In the genomic region with DNA sequence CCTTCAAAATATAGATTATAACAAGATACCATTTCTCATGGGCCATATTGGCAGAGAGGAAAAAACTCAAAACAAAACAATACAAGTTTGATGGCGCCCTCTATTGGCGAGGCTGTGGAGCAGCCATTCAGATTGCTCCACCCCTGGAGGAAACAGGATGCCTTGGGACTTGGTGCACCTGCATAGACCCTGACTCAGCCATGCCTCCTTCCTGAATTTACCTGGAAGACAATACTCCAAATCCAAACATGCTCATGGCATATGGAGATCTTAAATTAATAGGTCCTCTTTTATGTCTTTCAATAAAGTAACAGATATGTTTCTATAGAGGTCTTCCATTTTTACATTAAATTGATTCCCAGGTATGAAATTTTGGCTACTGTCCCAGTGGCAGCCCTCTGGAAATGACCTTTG, we compare ENCODE assay signal across 8 cellular contexts.
DNase-seq lines count a peak whose midpoint lies in the region; ATAC-seq, FAIRE-seq and TF ChIP-seq lines count a peak whose summit lies in the region.

No MANE protein-coding gene starts in this region.

- H3K27me3 Mint-ChIP-seq in activated naive CD8-positive, alpha-beta T cell treated with anti-CD3 and anti-CD28 coated beads, Interleukin-2, amount 10 ng/mL, durations not matched to agents 7 days and 5 days, result no peaks in the 10 kb centered on the region

- ATAC-seq in activated naive CD8-positive, alpha-beta T cell treated with anti-CD3 and anti-CD28 coated beads, Interleukin-2, amount 10 ng/mL, durations not matched to agents 7 days and 5 days (ENCODE audit: low read depth), result peak; percentile 62
- ATAC-seq in HG03565 (IDR thresholded peaks at IDR 0.05; ENCODE audit: unreplicated experiment) (no peak), GM21526 (IDR thresholded peaks at IDR 0.05; ENCODE audit: low FRiP score, unreplicated experiment) (no peak)

- FAIRE-seq in kidney (lab: Jason Lieb, UNC), result no peak

- peak; percentile 83 for TF ChIP-seq CTCF in GM10248 (IDR thresholded peaks at IDR 0.05; ENCODE audit: control extremely low read depth, extremely low read depth, low read depth, missing control alignments)
- peak; percentile 59 for TF ChIP-seq CTCF in kidney (IDR thresholded peaks at IDR 0.05; ENCODE audit: borderline replicate concordance, extremely low read depth, insufficient read depth)

- no peaks in the 10 kb centered on the region for H3K9me3 ChIP-seq in kidney (ENCODE audit: control insufficient read depth in 1 of 2, low read length in 2 of 2)

- no peaks in the 10 kb centered on the region for H3K36me3 ChIP-seq in kidney (ENCODE audit: control insufficient read depth in 1 of 2, insufficient read depth in 2 of 2, low read length in 2 of 2)

- no peak overlapping the region for H3K9ac ChIP-seq in kidney (ENCODE audit: low read length in 2 of 2)

- POLR2A ChIA-PET in GM10248 (lab: Yijun Ruan, JAX), result no interaction called here
- POLR2A ChIA-PET in activated naive CD8-positive, alpha-beta T cell treated with anti-CD3 and anti-CD28 coated beads, Interleukin-2, amount 10 ng/mL, durations not matched to agents 7 days and 5 days (lab: Charles Lee), result interaction anchor here (1.0 to 1.3 kb wide), 2 partner anchors 38 to 40 kb away, joined by 3 to 6 read pairs; no protein-coding TSS in a partner anchor

- H3K27ac Mint-ChIP-seq in activated naive CD8-positive, alpha-beta T cell treated with anti-CD3 and anti-CD28 coated beads, Interleukin-2, amount 10 ng/mL, durations not matched to agents 7 days and 5 days, result no peak overlapping the region

- CTCF ChIA-PET in GM10248 (lab: Yijun Ruan, JAX), result interaction anchor here (1.3 to 1.5 kb wide), 2 partner anchors 10 to 27 kb away, joined by 3 to 4 read pairs; no protein-coding TSS in a partner anchor

- intact Hi-C loops in kidney (cut with DNase I), result no loop called here

- H3K36me3 Mint-ChIP-seq in activated naive CD8-positive, alpha-beta T cell treated with anti-CD3 and anti-CD28 coated beads, Interleukin-2, amount 10 ng/mL, durations not matched to agents 7 days and 5 days, result no peaks in the 10 kb centered on the region

- no peak overlapping the region for H3K4me3 ChIP-seq in kidney (ENCODE audit: low read length in 2 of 2)

- peak; percentile 63 for DNase-seq in GM10248 (ENCODE audit: extremely low spot score)
- DNase-seq in LoVo (ENCODE audit: low spot score), result peak; percentile 36
- peak; percentile 44 for DNase-seq in SW480 (ENCODE audit: low spot score)
- peak; percentile 63 for DNase-seq in activated naive CD8-positive, alpha-beta T cell treated with anti-CD3 and anti-CD28 coated beads, Interleukin-2, amount 10 ng/mL, durations not matched to agents 7 days and 5 days
- DNase-seq in kidney, result no peak
- DNase-seq in stimulated activated CD8-positive, alpha-beta memory T cell treated with anti-CD3 and anti-CD28 coated beads, Interleukin-2, amount 100 ng/mL, for 1 hour (ENCODE audit: low read depth in 2 of 2), result peak; percentile 35 to 45

- no peak overlapping the region for H3K27ac ChIP-seq in kidney (ENCODE audit: low read depth in 2 of 2, low read length in 2 of 2)

- H3K4me1 Mint-ChIP-seq in activated naive CD8-positive, alpha-beta T cell treated with anti-CD3 and anti-CD28 coated beads, Interleukin-2, amount 10 ng/mL, durations not matched to agents 7 days and 5 days, result peaks cover 33% of the 10 kb centered on the region

- no peak overlapping the region for H3K4me3 Mint-ChIP-seq in activated naive CD8-positive, alpha-beta T cell treated with anti-CD3 and anti-CD28 coated beads, Interleukin-2, amount 10 ng/mL, durations not matched to agents 7 days and 5 days

- H3K9me3 Mint-ChIP-seq in activated naive CD8-positive, alpha-beta T cell treated with anti-CD3 and anti-CD28 coated beads, Interleukin-2, amount 10 ng/mL, durations not matched to agents 7 days and 5 days, result no peaks in the 10 kb centered on the region

- no peaks in the 10 kb centered on the region for H3K4me1 ChIP-seq in kidney (ENCODE audit: control insufficient read depth in 1 of 2, insufficient read depth in 1 of 2, low read depth in 1 of 2, low read length in 2 of 2)
